Comparison of ENCODE assay signal across 21 cellular contexts in genomic region chr11:61025819-61026120, GRCh38. TPM values are rescaled to one million over a fixed set of nuclear protein-coding genes. Genes with fewer than 3 reads are reported as not detected.
DNase-seq lines count a peak whose midpoint lies in the region; ATAC-seq and TF ChIP-seq lines count a peak whose summit lies in the region.
"Had no signal": no experiment of that assay in that cellular context is flagged by ENCODE, and none has a peak within 500 bp of the region (broad histone marks: within the 10 kb centered on the region; RNA-seq: fewer than 3 reads in every experiment).

No MANE protein-coding gene starts in this region.

- H3K27ac ChIP-seq in CD4-positive, CD25-positive, alpha-beta regulatory T cell (ENCODE audit: insufficient read depth, low read length, poor library complexity, severe bottlenecking), result peak overlapping the region; percentile 93
- H3K27ac ChIP-seq: A549, brain microvascular endothelial cell, C4-2B, colonic mucosa, KMS-11, RWPE1, vagina had no signal

- peaks cover 80% of the 10 kb centered on the region for H3K4me1 ChIP-seq in CD4-positive, CD25-positive, alpha-beta regulatory T cell (ENCODE audit: control insufficient read depth, insufficient read depth, low read length, poor library complexity, severe bottlenecking)
- peaks cover 5% of the 10 kb centered on the region for H3K4me1 ChIP-seq in mucosa of descending colon (ENCODE audit: low read depth)
- H3K4me1 ChIP-seq: A549, colonic mucosa, vagina had no signal

- H3K36me3 ChIP-seq in CD4-positive, CD25-positive, alpha-beta regulatory T cell (ENCODE audit: control insufficient read depth, insufficient read depth, low read length), result no peaks in the 10 kb centered on the region
- no peaks in the 10 kb centered on the region for H3K36me3 ChIP-seq in mucosa of descending colon (ENCODE audit: low read depth)
- H3K36me3 ChIP-seq: brain microvascular endothelial cell, colonic mucosa, heart right ventricle, vagina had no signal

- no peaks in the 10 kb centered on the region for H3K27me3 ChIP-seq in CD4-positive, CD25-positive, alpha-beta regulatory T cell (ENCODE audit: control insufficient read depth, insufficient read depth, low read length)
- H3K27me3 ChIP-seq: colonic mucosa, vagina had no signal

- no peak for ATAC-seq in CD4-positive, CD25-positive, alpha-beta regulatory T cell (ENCODE audit: low read depth in 2 of 2)
- ATAC-seq in mucosa of descending colon (peak; percentile 6), HG03521 (IDR thresholded peaks at IDR 0.05; ENCODE audit: unreplicated experiment) (no peak)

- TF ChIP-seq CTCF in mucosa of descending colon (IDR thresholded peaks at IDR 0.05) (no peak), HFFc6 (IDR thresholded peaks at IDR 0.05) (no peak), chondrocyte (IDR thresholded peaks at IDR 0.05) (no peak)

- intact Hi-C loops in activated CD4-positive, alpha-beta T cell treated with anti-CD3 and anti-CD28 coated beads, Interleukin-2, amount 10 ng/mL, durations not matched to agents 24 days and 14 days (cut with micrococcal nuclease), result loop anchor here (10.0 kb wide), 2 partner anchors 111 to 191 kb away; partner anchors contain the start of gene TMEM109
- intact Hi-C loops in activated CD4-positive, alpha-beta memory T cell treated with anti-CD3 and anti-CD28 coated beads for 36 hours (cut with micrococcal nuclease), result no loop called here
- intact Hi-C loops in mucosa of descending colon (cut with DNase I, micrococcal nuclease), result no loop called here

- peak overlapping the region; percentile 19 for H3K4me3 ChIP-seq in CD4-positive, CD25-positive, alpha-beta regulatory T cell (ENCODE audit: low read depth, low read length)
- H3K4me3 ChIP-seq in mucosa of descending colon, result no peak overlapping the region
- H3K4me3 ChIP-seq: A549, colonic mucosa, heart right ventricle, vagina had no signal

- DNase-seq in activated CD4-positive, alpha-beta T cell treated with anti-CD3 and anti-CD28 coated beads, Interleukin-2, amount 10 ng/mL, durations not matched to agents 24 days and 14 days, result no peak
- DNase-seq in activated CD4-positive, alpha-beta T cell treated with anti-CD3 and anti-CD28 coated beads, Interleukin-2, amount 50 U/mL, for 4 hours, result no peak
- DNase-seq in CD4-positive, CD25-positive, alpha-beta regulatory T cell, result no peak
- DNase-seq in activated CD4-positive, alpha-beta memory T cell treated with anti-CD3 and anti-CD28 coated beads for 36 hours, result no peak
- DNase-seq in mucosa of descending colon (no peak), HFFc6 (no peak), chondrocyte (ENCODE audit: low spot score) (no peak)
- DNase-seq: brain microvascular endothelial cell; colonic mucosa; DMS79 treated with DMSO at 0.1 percent for 48 hours; heart right ventricle; NCI-H2029 treated with DMSO at 0.1 percent for 48 hours; NK-92 treated with Interleukin-12 subunit alpha and Interleukin-12 subunit beta, amount 100 ng/mL, for 24 hours; small intestine had no signal

- peak overlapping the region; percentile 97 for H3K27ac Mint-ChIP-seq in activated CD4-positive, alpha-beta T cell treated with anti-CD3 and anti-CD28 coated beads, Interleukin-2, amount 10 ng/mL, durations not matched to agents 24 days and 14 days
- H3K27ac Mint-ChIP-seq in CD4-positive, CD25-positive, alpha-beta regulatory T cell, result peak overlapping the region; percentile 95 to 97 (median 95)
- peak overlapping the region; percentile 96 for H3K27ac Mint-ChIP-seq in activated CD4-positive, alpha-beta memory T cell treated with anti-CD3 and anti-CD28 coated beads for 36 hours
- H3K27ac Mint-ChIP-seq in HFFc6 (no peak overlapping the region), chondrocyte (ENCODE audit: unreplicated experiment) (no peak overlapping the region)

- peaks cover 85% of the 10 kb centered on the region for H3K4me1 Mint-ChIP-seq in activated CD4-positive, alpha-beta T cell treated with anti-CD3 and anti-CD28 coated beads, Interleukin-2, amount 10 ng/mL, durations not matched to agents 24 days and 14 days
- H3K4me1 Mint-ChIP-seq in CD4-positive, CD25-positive, alpha-beta regulatory T cell, result peaks cover 32 to 92% (median 56%) of the 10 kb centered on the region in 4 donors
- peaks cover 88% of the 10 kb centered on the region for H3K4me1 Mint-ChIP-seq in activated CD4-positive, alpha-beta memory T cell treated with anti-CD3 and anti-CD28 coated beads for 36 hours (ENCODE audit: low read depth)
- no peaks in the 10 kb centered on the region for H3K4me1 Mint-ChIP-seq in HFFc6 (ENCODE audit: low read depth)
- no peaks in the 10 kb centered on the region for H3K4me1 Mint-ChIP-seq in chondrocyte (ENCODE audit: low read depth)

- H3K9me3 ChIP-seq in CD4-positive, CD25-positive, alpha-beta regulatory T cell (ENCODE audit: control insufficient read depth in 2 of 2, low read length in 2 of 2), result no peaks in the 10 kb centered on the region
- H3K9me3 ChIP-seq in mucosa of descending colon, result no peaks in the 10 kb centered on the region
- H3K9me3 ChIP-seq: A549, colonic mucosa, heart right ventricle, vagina had no signal

- CTCF ChIA-PET in activated CD4-positive, alpha-beta memory T cell treated with anti-CD3 and anti-CD28 coated beads for 36 hours (lab: Charles Lee), result interaction anchor here (0.9 to 1.3 kb wide), 5 partner anchors 12 to 251 kb away, joined by 3 to 4 read pairs (median 3); no protein-coding TSS in a partner anchor

- H3K9me3 Mint-ChIP-seq in activated CD4-positive, alpha-beta T cell treated with anti-CD3 and anti-CD28 coated beads, Interleukin-2, amount 10 ng/mL, durations not matched to agents 24 days and 14 days, result no peaks in the 10 kb centered on the region
- no peaks in the 10 kb centered on the region for H3K9me3 Mint-ChIP-seq in CD4-positive, CD25-positive, alpha-beta regulatory T cell
- no peaks in the 10 kb centered on the region for H3K9me3 Mint-ChIP-seq in activated CD4-positive, alpha-beta memory T cell treated with anti-CD3 and anti-CD28 coated beads for 36 hours
- H3K9me3 Mint-ChIP-seq in HFFc6, result no peaks in the 10 kb centered on the region
- H3K9me3 Mint-ChIP-seq in chondrocyte (ENCODE audit: low read depth), result no peaks in the 10 kb centered on the region

- H3K27me3 Mint-ChIP-seq in activated CD4-positive, alpha-beta T cell treated with anti-CD3 and anti-CD28 coated beads, Interleukin-2, amount 10 ng/mL, durations not matched to agents 24 days and 14 days, result no peaks in the 10 kb centered on the region
- H3K27me3 Mint-ChIP-seq in CD4-positive, CD25-positive, alpha-beta regulatory T cell, result no peaks in the 10 kb centered on the region
- no peaks in the 10 kb centered on the region for H3K27me3 Mint-ChIP-seq in activated CD4-positive, alpha-beta memory T cell treated with anti-CD3 and anti-CD28 coated beads for 36 hours
- H3K27me3 Mint-ChIP-seq in HFFc6 (ENCODE audit: insufficient read depth) (peaks cover 72% of the 10 kb centered on the region), chondrocyte (ENCODE audit: low read depth) (peaks cover 33% of the 10 kb centered on the region)

- peaks cover 69% of the 10 kb centered on the region for H3K36me3 Mint-ChIP-seq in activated CD4-positive, alpha-beta T cell treated with anti-CD3 and anti-CD28 coated beads, Interleukin-2, amount 10 ng/mL, durations not matched to agents 24 days and 14 days (ENCODE audit: low read depth)
- no peaks in the 10 kb centered on the region for H3K36me3 Mint-ChIP-seq in CD4-positive, CD25-positive, alpha-beta regulatory T cell
- peaks cover 68% of the 10 kb centered on the region for H3K36me3 Mint-ChIP-seq in activated CD4-positive, alpha-beta memory T cell treated with anti-CD3 and anti-CD28 coated beads for 36 hours
- H3K36me3 Mint-ChIP-seq in HFFc6 (ENCODE audit: low read depth) (no peaks in the 10 kb centered on the region), chondrocyte (ENCODE audit: low read depth) (no peaks in the 10 kb centered on the region)

- peak overlapping the region; percentile 88 for H3K4me3 Mint-ChIP-seq in activated CD4-positive, alpha-beta T cell treated with anti-CD3 and anti-CD28 coated beads, Interleukin-2, amount 10 ng/mL, durations not matched to agents 24 days and 14 days
- peak overlapping the region in 3 of 4 donors; percentile 75 to 91 (median 81) for H3K4me3 Mint-ChIP-seq in CD4-positive, CD25-positive, alpha-beta regulatory T cell
- H3K4me3 Mint-ChIP-seq in activated CD4-positive, alpha-beta memory T cell treated with anti-CD3 and anti-CD28 coated beads for 36 hours, result peak overlapping the region; percentile 83
- no peak overlapping the region for H3K4me3 Mint-ChIP-seq in HFFc6
- no peak overlapping the region for H3K4me3 Mint-ChIP-seq in chondrocyte (ENCODE audit: unreplicated experiment)

- POLR2A ChIA-PET in activated CD4-positive, alpha-beta memory T cell treated with anti-CD3 and anti-CD28 coated beads for 36 hours (lab: Charles Lee), result interaction anchor here (1.0 to 4.2 kb wide), 17 partner anchors 11 to 86 kb away, joined by 3 to 61 read pairs (median 9); partner anchors contain the start of gene CD5

RNA-seq across cellular contexts. Expression of gene CD6, which starts 54.3 kb away (rescaled TPM):
- total RNA-seq in activated CD4-positive, alpha-beta T cell treated with anti-CD3 and anti-CD28 coated beads, Interleukin-2, amount 10 ng/mL, durations not matched to agents 24 days and 14 days, result 416 and 421 TPM in 2 replicates
- total RNA-seq in CD4-positive, CD25-positive, alpha-beta regulatory T cell, result 398 TPM
- polyA plus RNA-seq in CD4-positive, CD25-positive, alpha-beta regulatory T cell, result 100 to 1,000 TPM; 108 to 188 (median 130) TPM
- 100 to 1,000 TPM; 271 to 279 TPM for total RNA-seq in activated CD4-positive, alpha-beta memory T cell treated with anti-CD3 and anti-CD28 coated beads for 36 hours
- total RNA-seq in mucosa of descending colon (1 to 10 TPM; 2.3 to 4.3 (median 2.8) TPM), chondrocyte (0.33 TPM in 1 of 3 replicates, not detected in the others)
- total RNA-seq in HFFc6 (2021; fragmentation: NEBNext Ultra II Directional; extraction: Animal tissue kit (Norgen Biotek cat#: 25700)), result not detected
- total RNA-seq: NCI-H460 had no signal

Comparison
In these comparisons a context has a peak if more than half of its experiments do, and no peak if none do; other contexts are left out.
1. H3K27ac Mint-ChIP-seq: peak in activated CD4-positive, alpha-beta T cell treated with anti-CD3 and anti-CD28 coated beads, Interleukin-2, amount 10 ng/mL, durations not matched to agents 24 days and 14 days (single experiment), CD4-positive, CD25-positive, alpha-beta regulatory T cell (3 of 3) and activated CD4-positive, alpha-beta memory T cell treated with anti-CD3 and anti-CD28 coated beads for 36 hours (single experiment); none in HFFc6 (single experiment) and chondrocyte (single experiment).
2. H3K4me3 Mint-ChIP-seq: peak in activated CD4-positive, alpha-beta T cell treated with anti-CD3 and anti-CD28 coated beads, Interleukin-2, amount 10 ng/mL, durations not matched to agents 24 days and 14 days (single experiment), CD4-positive, CD25-positive, alpha-beta regulatory T cell (3 of 4) and activated CD4-positive, alpha-beta memory T cell treated with anti-CD3 and anti-CD28 coated beads for 36 hours (single experiment); none in HFFc6 (single experiment) and chondrocyte (single experiment).
3. RNA of gene CD6, which starts 54.3 kb away (total RNA-seq): 416 to 421 TPM in activated CD4-positive, alpha-beta T cell treated with anti-CD3 and anti-CD28 coated beads, Interleukin-2, amount 10 ng/mL, durations not matched to agents 24 days and 14 days, 398 TPM in CD4-positive, CD25-positive, alpha-beta regulatory T cell (single experiment) and 271 to 279 TPM in activated CD4-positive, alpha-beta memory T cell treated with anti-CD3 and anti-CD28 coated beads for 36 hours; 2.3 to 4.3 TPM in mucosa of descending colon, 0.33 TPM in chondrocyte and not detected in HFFc6; every median in the first group is over 10 times any median in the second.